In genomic region chr1:66246371-66247262, GRCh38 we compare ENCODE assay signal across 16 cellular contexts.
A peak's percentile ranks its signal among the peaks of the same experiment; 100 is the strongest.
DNase-seq lines count a peak whose midpoint lies in the region; ATAC-seq, FAIRE-seq and TF ChIP-seq lines count a peak whose summit lies in the region.
"Had no signal": no experiment of that assay in that cellular context is flagged by ENCODE, and none has a peak within 500 bp of the region (broad histone marks: within the 10 kb centered on the region; RNA-seq: fewer than 3 reads in every experiment).

No MANE protein-coding gene starts in this region.

- H3K27me3 Mint-ChIP-seq in CD4-positive, alpha-beta T cell, result no peaks in the 10 kb centered on the region
- no peaks in the 10 kb centered on the region for H3K27me3 Mint-ChIP-seq in T-helper 2 cell treated with Interferon-gamma antibody and Interleukin-4, amounts not matched to agents 5 μg/mL and 100 μg/mL, for 36 hours (ENCODE audit: low read depth)
- peaks cover 3% of the 10 kb centered on the region for H3K27me3 Mint-ChIP-seq in type B pancreatic cell

- intact Hi-C loops in CD4-positive, alpha-beta T cell (cut with DNase I, micrococcal nuclease), result loop anchor here (5.0 to 10.0 kb wide), 3 partner anchors 481 to 832 kb away; no protein-coding TSS in a partner anchor

- H3K4me1 Mint-ChIP-seq in CD4-positive, alpha-beta T cell (ENCODE audit: low read depth), result peaks cover 12% of the 10 kb centered on the region
- H3K4me1 Mint-ChIP-seq in T-helper 2 cell treated with Interferon-gamma antibody and Interleukin-4, amounts not matched to agents 5 μg/mL and 100 μg/mL, for 36 hours (ENCODE audit: low read depth), result peaks cover 39% of the 10 kb centered on the region
- peaks cover 16% of the 10 kb centered on the region for H3K4me1 Mint-ChIP-seq in type B pancreatic cell (ENCODE audit: unreplicated experiment)

- no peaks in the 10 kb centered on the region for H3K27me3 ChIP-seq in CD4-positive, alpha-beta T cell (ENCODE audit: control insufficient read depth, insufficient read depth, low read length)
- H3K27me3 ChIP-seq: tibial nerve had no signal

- no peak for FAIRE-seq in A549 (lab: Jason Lieb, UNC)
- FAIRE-seq: frontal cortex, HepG2 had no signal

- WGBS in A549 (ENCODE audit: missing lambda C conversion rate), result 89% methylated on average over 9 of the region's 9 CpGs

- TF ChIP-seq EP300 in A549 (IDR thresholded peaks at IDR 0.05), result no peak

- DNase-seq in A549 (ENCODE audit: low read depth in 1 of 2, low spot score in 1 of 2), result no peak
- DNase-seq in CD4-positive, alpha-beta T cell, result no peak
- no peak for DNase-seq in T-helper 2 cell treated with Interferon-gamma antibody and Interleukin-4, amounts not matched to agents 5 μg/mL and 100 μg/mL, for 36 hours (ENCODE audit: low spot score)
- DNase-seq in dedifferentiated amniotic fluid mesenchymal stem cell (ENCODE audit: extremely low spot score), result peak; percentile 24
- no peak for DNase-seq in type B pancreatic cell (ENCODE audit: extremely low spot score, unreplicated experiment)
- DNase-seq in 8988T, result no peak
- DNase-seq in H4 (ENCODE audit: low spot score), result no peak
- DNase-seq: amniotic stem cell, DMS53, MV-4-11, NCI-H2029 treated with DMSO at 0.1 percent for 48 hours, NCI-H510A treated with DMSO at 0.1 percent for 48 hours had no signal

- no peaks in the 10 kb centered on the region for H3K9me3 Mint-ChIP-seq in CD4-positive, alpha-beta T cell
- no peaks in the 10 kb centered on the region for H3K9me3 Mint-ChIP-seq in T-helper 2 cell treated with Interferon-gamma antibody and Interleukin-4, amounts not matched to agents 5 μg/mL and 100 μg/mL, for 36 hours
- H3K9me3 Mint-ChIP-seq in type B pancreatic cell, result no peaks in the 10 kb centered on the region

- peaks cover 61% of the 10 kb centered on the region for H3K4me1 ChIP-seq in A549

- H3K4me2 ChIP-seq in A549, result no peak overlapping the region

- TF ChIP-seq POLR2A in A549 (IDR thresholded peaks at IDR 0.05; ENCODE audit: low read length), result no peak

- no peak for TF ChIP-seq RAD21 in A549 (conservative IDR thresholded peaks at IDR 0.05 in 1 of 2, IDR thresholded peaks at IDR 0.05 in 1 of 2)

- H3K9me3 ChIP-seq in A549, result no peaks in the 10 kb centered on the region
- H3K9me3 ChIP-seq in CD4-positive, alpha-beta T cell (ENCODE audit: control insufficient read depth, low read length), result no peaks in the 10 kb centered on the region
- H3K9me3 ChIP-seq: tibial nerve had no signal

- peak overlapping the region; percentile 52 for H3K4me3 Mint-ChIP-seq in CD4-positive, alpha-beta T cell
- peak overlapping the region; percentile 53 for H3K4me3 Mint-ChIP-seq in T-helper 2 cell treated with Interferon-gamma antibody and Interleukin-4, amounts not matched to agents 5 μg/mL and 100 μg/mL, for 36 hours
- H3K4me3 Mint-ChIP-seq in type B pancreatic cell, result no peak overlapping the region

- CTCF ChIA-PET in A549 (lab: Yijun Ruan, JAX), result interaction anchor here (1.1 to 15.1 kb wide), 4 partner anchors 10 to 286 kb away, joined by 3 to 175 read pairs (median 8); no protein-coding TSS in a partner anchor
- CTCF ChIA-PET in CD4-positive, alpha-beta T cell (lab: Charles Lee), result interaction anchor here (1.0 to 18.2 kb wide), 3 partner anchors 189 to 204 kb away, joined by 3 to 172 read pairs (median 4); no protein-coding TSS in a partner anchor

- POLR2A ChIA-PET in A549 (lab: Yijun Ruan, JAX), result no interaction called here
- POLR2A ChIA-PET in CD4-positive, alpha-beta T cell (lab: Charles Lee), result interaction anchor here (0.8 to 4.1 kb wide), 2 partner anchors 189 to 199 kb away, joined by 3 to 26 read pairs; no protein-coding TSS in a partner anchor

- ATAC-seq in A549 (no peak), HG02759 (IDR thresholded peaks at IDR 0.05; ENCODE audit: unreplicated experiment) (no peak)
- no peak for ATAC-seq in CD4-positive, alpha-beta T cell (ENCODE audit: poor library complexity)
- ATAC-seq: HepG2 had no signal

- peak overlapping the region; percentile 81 for H3K27ac Mint-ChIP-seq in CD4-positive, alpha-beta T cell
- H3K27ac Mint-ChIP-seq in T-helper 2 cell treated with Interferon-gamma antibody and Interleukin-4, amounts not matched to agents 5 μg/mL and 100 μg/mL, for 36 hours, result peak overlapping the region; percentile 9
- no peak overlapping the region for H3K27ac Mint-ChIP-seq in type B pancreatic cell

- H3K27ac ChIP-seq in A549, result peak overlapping the region; percentile 77 to 90; a peak in 4 of 6 replicates
- H3K27ac ChIP-seq in CD4-positive, alpha-beta T cell (ENCODE audit: low read depth, low read length), result no peak overlapping the region
- H3K27ac ChIP-seq: tibial nerve had no signal

- H3K36me3 Mint-ChIP-seq in CD4-positive, alpha-beta T cell (ENCODE audit: low read depth), result no peaks in the 10 kb centered on the region
- H3K36me3 Mint-ChIP-seq in T-helper 2 cell treated with Interferon-gamma antibody and Interleukin-4, amounts not matched to agents 5 μg/mL and 100 μg/mL, for 36 hours (ENCODE audit: low read depth), result no peaks in the 10 kb centered on the region
- H3K36me3 Mint-ChIP-seq in type B pancreatic cell, result no peaks in the 10 kb centered on the region

- no peak overlapping the region for H3K4me3 ChIP-seq in A549
- H3K4me3 ChIP-seq: tibial nerve had no signal

- no peak for TF ChIP-seq CTCF in A549 (IDR thresholded peaks at IDR 0.05)
- no peak for TF ChIP-seq CTCF in CD4-positive, alpha-beta T cell (IDR thresholded peaks at IDR 0.05)
- TF ChIP-seq CTCF in type B pancreatic cell (conservative IDR thresholded peaks at IDR 0.05), result no peak

TF ChIP-seq in A549, 52 proteins besides CTCF, POLR2A, EP300 and RAD21:
- no peak for TF ChIP-seq PBX3 (IDR thresholded peaks at IDR 0.05)
- TF ChIP-seq RFX5 (IDR thresholded peaks at IDR 0.05), result no peak
- no peak for TF ChIP-seq NR3C1 (IDR thresholded peaks at IDR 0.05)
- no peak for TF ChIP-seq GATA3 (IDR thresholded peaks at IDR 0.05; ENCODE audit: borderline replicate concordance)
- TF ChIP-seq FOSB (CRISPR knock-in tag; IDR thresholded peaks at IDR 0.05), result no peak
- TF ChIP-seq JUNB (IDR thresholded peaks at IDR 0.05), result no peak
- no peak for TF ChIP-seq NPAS2 (CRISPR knock-in tag; IDR thresholded peaks at IDR 0.05; ENCODE audit: borderline replicate concordance)
- TF ChIP-seq MAX (IDR thresholded peaks at IDR 0.05), result no peak
